ENCODE assay signal across 8 cellular contexts in the genomic region with DNA sequence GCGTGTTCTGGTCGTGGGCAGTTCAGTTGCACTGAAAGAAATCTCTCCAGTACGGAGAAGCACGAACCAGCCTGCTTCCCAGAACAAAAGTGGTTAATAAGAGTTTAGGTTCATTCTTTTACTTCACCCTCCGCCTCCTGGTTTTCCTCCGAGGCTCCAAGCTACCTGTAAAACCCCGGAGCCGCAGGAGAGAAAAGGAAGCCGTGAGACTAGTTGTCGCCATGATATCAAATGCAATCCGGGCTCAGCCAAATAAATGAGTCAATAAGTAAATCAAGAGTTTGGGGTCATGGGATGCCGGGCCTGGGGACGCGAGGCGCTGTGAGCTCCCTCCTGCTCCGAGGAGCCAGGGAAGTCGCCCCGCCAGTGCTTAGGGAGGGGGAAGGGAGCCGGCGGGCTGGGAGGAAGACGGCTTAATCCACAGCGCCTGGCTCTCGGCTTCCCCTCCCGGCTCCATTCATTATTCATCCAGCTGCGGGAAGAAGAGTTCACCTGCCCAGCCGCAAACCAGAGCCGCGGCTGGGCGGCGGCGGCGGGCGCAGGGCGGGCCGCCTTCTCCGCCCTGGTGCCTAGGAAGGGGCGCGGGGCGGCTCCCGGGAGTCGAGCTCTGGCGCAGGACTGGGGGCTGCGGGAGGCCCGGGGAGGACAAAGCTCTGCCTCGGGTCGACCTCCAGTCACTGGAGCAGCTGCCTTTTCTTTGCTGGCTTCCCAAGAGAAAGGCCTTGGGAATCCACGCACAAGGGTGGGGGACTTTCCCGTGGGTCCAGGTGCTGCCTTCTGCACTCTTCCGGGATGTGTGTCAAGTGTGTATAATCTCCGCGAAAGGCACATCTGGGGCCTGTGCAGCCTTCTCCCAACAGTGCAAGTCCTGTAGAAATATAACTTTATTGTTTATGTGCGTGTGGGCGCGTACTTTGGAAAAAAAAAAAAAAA. TPM values are rescaled to one million over a fixed set of nuclear protein-coding genes. Genes with fewer than 3 reads are reported as not detected.
DNase-seq lines count a peak whose midpoint lies in the region; ATAC-seq, FAIRE-seq and TF ChIP-seq lines count a peak whose summit lies in the region.

No MANE protein-coding gene starts in this region.

- H3K9ac ChIP-seq in HepG2 (ENCODE audit: insufficient read depth, low read depth, low read length) = peak overlapping the region; percentile 78
- H3K9ac ChIP-seq in stomach smooth muscle (ENCODE audit: low read length in 2 of 2) = peak overlapping the region; percentile 60 to 73

- intact Hi-C loops in HepG2 (cut with micrococcal nuclease; ENCODE audit: unreplicated experiment) = loop anchor here (1.0 to 10.0 kb wide), 8 partner anchors 42 to 718 kb away; partner anchors contain the start of gene BMP2K

- 1% methylated on average over 31 of the region's 54 CpGs for WGBS in HepG2 (ENCODE audit: low lambda C conversion rate)

- TF ChIP-seq CTCF in AG10803 (conservative IDR thresholded peaks at IDR 0.05; ENCODE audit: low read length) (no peak), HepG2 (CRISPR knock-in tag; IDR thresholded peaks at IDR 0.05) (no peak)

- DNase-seq in AG10803 (ENCODE audit: low read depth) (peak; percentile 27), H7 (peak; percentile 81), RPMI7951 (ENCODE audit: low read depth) (peak; percentile 12), dedifferentiated amniotic fluid mesenchymal stem cell (ENCODE audit: extremely low spot score) (peak; percentile 34), HepG2 (ENCODE audit: low spot score) (peak; percentile 19)

- no peak for FAIRE-seq in HepG2 (lab: Jason Lieb, UNC)

- peak overlapping the region; percentile 83 for H2AFZ ChIP-seq in HepG2 (ENCODE audit: low read length)

- TF ChIP-seq POLR2A in HepG2 (IDR thresholded peaks at IDR 0.05; ENCODE audit: insufficient read depth in 1 of 2, low read depth in 2 of 2, low read length in 2 of 2) = no peak

- H4K20me1 ChIP-seq in HepG2 (ENCODE audit: insufficient read depth, low read length) = peaks cover 8% of the 10 kb centered on the region; the same call in 1 of the 2 replicates

- peak overlapping the region; percentile 89 for H3K4me2 ChIP-seq in HepG2 (ENCODE audit: low read depth, low read length)

- TF ChIP-seq EP300 in HepG2 (IDR thresholded peaks at IDR 0.05; ENCODE audit: low read depth in 2 of 2, low read length in 2 of 2) = no peak
- TF ChIP-seq EP300 in HepG2 (CRISPR knock-in tag; IDR thresholded peaks at IDR 0.05; ENCODE audit: borderline replicate concordance) = no peak

- H3K4me1 ChIP-seq in HepG2 (ENCODE audit: insufficient read depth, low read length) = peaks cover 45% of the 10 kb centered on the region
- peaks cover 22% of the 10 kb centered on the region for H3K4me1 ChIP-seq in stomach smooth muscle (ENCODE audit: control insufficient read depth, insufficient read depth, low read length)

- peaks cover 3% of the 10 kb centered on the region; the same call in 1 of the 2 replicates for H3K27me3 ChIP-seq in H7 (ENCODE audit: control insufficient read depth, insufficient read depth, low read length)
- no peaks in the 10 kb centered on the region; a peak in 1 of 5 replicates for H3K27me3 ChIP-seq in HepG2 (ENCODE audit: control insufficient read depth in 1 of 2, insufficient read depth in 2 of 2, low read length in 2 of 2)
- no peaks in the 10 kb centered on the region for H3K27me3 ChIP-seq in stomach smooth muscle (ENCODE audit: control insufficient read depth in 1 of 2, insufficient read depth in 2 of 2, low read length in 2 of 2)

- BruUV-seq in HepG2 (replicated peaks; lab: Mats Ljungman, UMichigan) = no TSS peak

- CTCF ChIA-PET in HepG2 (lab: Yijun Ruan, JAX; ENCODE audit: low intra/inter-chr PET ratio, low total read pairs) = interaction anchor here (1.1 to 2.7 kb wide), 3 partner anchors 64 to 458 kb away, joined by 4 to 15 read pairs (median 10); no protein-coding TSS in a partner anchor

- H3K79me2 ChIP-seq in HepG2 (ENCODE audit: insufficient read depth, low read length) = peaks cover 69% of the 10 kb centered on the region

- ATAC-seq in HepG2 (peak; percentile 13), HG03342 (IDR thresholded peaks at IDR 0.05; ENCODE audit: unreplicated experiment) (no peak), HG03460 (IDR thresholded peaks at IDR 0.05; ENCODE audit: unreplicated experiment) (no peak)

- no peaks in the 10 kb centered on the region for H3K9me3 ChIP-seq in HepG2 (ENCODE audit: low read length)
- no peaks in the 10 kb centered on the region for H3K9me3 ChIP-seq in stomach smooth muscle (ENCODE audit: control insufficient read depth in 2 of 2, low read length in 2 of 2)

- POLR2A ChIA-PET in HepG2 (lab: Yijun Ruan, JAX) = interaction anchor here (0.7 to 2.5 kb wide), 12 partner anchors 16 to 219 kb away, joined by 3 to 13 read pairs (median 4); no protein-coding TSS in a partner anchor

- no peak for TF ChIP-seq RAD21 in HepG2 (CRISPR knock-in tag; IDR thresholded peaks at IDR 0.05)

- no peaks in the 10 kb centered on the region for H3K36me3 ChIP-seq in H7 (replicated peaks; ENCODE audit: control insufficient read depth, insufficient read depth, low read length)
- H3K36me3 ChIP-seq in HepG2 (replicated peaks in 1 of 2; ENCODE audit: control insufficient read depth in 1 of 2, insufficient read depth in 2 of 2, low read length in 2 of 2) = no peaks in the 10 kb centered on the region
- H3K36me3 ChIP-seq in stomach smooth muscle (ENCODE audit: control insufficient read depth in 2 of 2, insufficient read depth in 2 of 2, low read length in 2 of 2) = no peaks in the 10 kb centered on the region

- H3K27ac ChIP-seq in HepG2 (ENCODE audit: extremely low read length, insufficient read depth, low read length) (peak overlapping the region; percentile 86), stomach smooth muscle (ENCODE audit: low read length) (no peak overlapping the region)

- in situ Hi-C loops in HepG2 (cut with HindIII; ENCODE audit: extremely low pct_ligation_motif_present, low pct_unique_long_range_greater_than_20kb) = loop anchor here (5.0 kb wide), 1 partner anchor 67 kb away; no protein-coding TSS in a partner anchor

- H3K4me3 ChIP-seq in AG10803 (ENCODE audit: low read length) (peak overlapping the region; percentile 76), H7 (ENCODE audit: insufficient read depth, low read depth, low read length) (peak overlapping the region; percentile 73), HepG2 (replicated peaks in 1 of 3; ENCODE audit: insufficient read depth in 1 of 3, low read depth in 2 of 3, low read length in 3 of 3) (peak overlapping the region; percentile 67 to 97 (median 85)), stomach smooth muscle (ENCODE audit: low read length in 2 of 2) (peak overlapping the region; percentile 83 to 90)

TF ChIP-seq in HepG2, 621 proteins besides CTCF, POLR2A, EP300 and RAD21 (continues in another document):
- peak; percentile 88 for TF ChIP-seq AGO2 (optimal IDR thresholded peaks at IDR 0.05; ENCODE audit: low read depth, low read length)
- no peak for TF ChIP-seq ZNF333 (CRISPR knock-in tag; IDR thresholded peaks at IDR 0.05; ENCODE audit: borderline replicate concordance)
- TF ChIP-seq ZFX (CRISPR knock-in tag; IDR thresholded peaks at IDR 0.05; ENCODE audit: low read depth) = peak; percentile 71
- peak; percentile 25 for TF ChIP-seq PHF8 (CRISPR knock-in tag; IDR thresholded peaks at IDR 0.05)
- TF ChIP-seq POLR2G (IDR thresholded peaks at IDR 0.05; ENCODE audit: low read depth, low read length) = peak; percentile 22; the same call in 1 of the 2 replicates
- TF ChIP-seq ZC3H13 (CRISPR knock-in tag; IDR thresholded peaks at IDR 0.05) = 0 out of 2 replicates have a peak, but pooled peaks have one; percentile 39
- no peak for TF ChIP-seq ZBTB38 (CRISPR knock-in tag; IDR thresholded peaks at IDR 0.05)
- TF ChIP-seq TBX2 (CRISPR knock-in tag; IDR thresholded peaks at IDR 0.05; ENCODE audit: borderline replicate concordance) = 0 out of 2 replicates have a peak, but pooled peaks have one; percentile 39

RNA-seq across cellular contexts. Expression of gene FRAS1, which starts 1.7 kb away (rescaled TPM):
- total RNA-seq in H7 (2014; rRNA removed; shearing (Covaris generic)) = 20.9 and 27.9 TPM in 2 replicates
- total RNA-seq in RPMI7951 (2014; rRNA removed; shearing (Covaris generic)) = under 0.01 and 0.10 TPM in 2 replicates
- 22.5 and 31.6 TPM in 2 replicates for total RNA-seq in HepG2 (2016; rRNA removed; fragmentation: Illumina TruSeq; extraction: Trizol)
- 13.7 and 14.5 TPM in 2 replicates for total RNA-seq in HepG2 (2016; cell fraction: cytosol; rRNA removed; fragmentation: Illumina TruSeq; extraction: Trizol; ENCODE audit: low read depth)
- 20.9 and 28.4 TPM in 2 replicates for total RNA-seq in HepG2 (2016; cell fraction: insoluble cytoplasmic fraction; rRNA removed; fragmentation: Illumina TruSeq; extraction: Trizol)
- 9.1 and 9.7 TPM in 2 replicates for total RNA-seq in HepG2 (2016; cell fraction: membrane; rRNA removed; fragmentation: Illumina TruSeq; extraction: Trizol)
- total RNA-seq in HepG2 (2016; cell fraction: nucleus; rRNA removed; fragmentation: Illumina TruSeq; extraction: Trizol) = 116 and 129 TPM in 2 replicates
- polyA plus RNA-seq in HepG2 (2011; rRNA removed) = 18.8 and 22.5 TPM in 2 replicates
- polyA plus RNA-seq in HepG2 (2011; cell fraction: cytosol; rRNA removed) = 13.1 TPM in 2 replicates
- 50.1 and 57.4 TPM in 2 replicates for polyA plus RNA-seq in HepG2 (2011; cell fraction: nucleus; rRNA removed)
- 18.9 and 20.0 TPM in 2 replicates for polyA plus RNA-seq in HepG2 (2012)
- polyA plus RNA-seq in HepG2 (2016; cell fraction: cytosol; fragmentation: Illumina TruSeq; extraction: Trizol; ENCODE audit: low read depth) = 0.77 and 0.84 TPM in 2 replicates
- 9.4 and 9.7 TPM in 2 replicates for polyA plus RNA-seq in HepG2 (2016; cell fraction: insoluble cytoplasmic fraction; fragmentation: Illumina TruSeq; extraction: Trizol; ENCODE audit: low read depth)
- polyA plus RNA-seq in HepG2 (2016; cell fraction: membrane; fragmentation: Illumina TruSeq; extraction: Trizol; ENCODE audit: low read depth) = 1.5 and 1.6 TPM in 2 replicates
- polyA plus RNA-seq in HepG2 (2016; cell fraction: nucleus; fragmentation: Illumina TruSeq; extraction: Trizol; ENCODE audit: insufficient read depth, low read depth) = 38.0 and 42.4 TPM in 2 replicates
- 6.5 and 171 TPM in 2 replicates for polyA minus RNA-seq in HepG2 (2011; rRNA and poly(A)+ RNA removed; ENCODE audit: low replicate concordance)
- polyA minus RNA-seq in HepG2 (2011; cell fraction: cytosol; rRNA and poly(A)+ RNA removed) = 48.0 and 59.8 TPM in 2 replicates
- polyA minus RNA-seq in HepG2 (2011; cell fraction: nucleus; rRNA and poly(A)+ RNA removed) = 160 and 208 TPM in 2 replicates

Comparison
In these comparisons a context has a peak if more than half of its experiments do, and no peak if none do; other contexts are left out.
1. DNase-seq: peak in every context shown above with its lines; median percentile 81 in H7; 34 in dedifferentiated amniotic fluid mesenchymal stem cell; 27 in AG10803; 19 in HepG2; 12 in RPMI7951.